9 cellular contexts compared by ENCODE assay signal in the genomic region with DNA sequence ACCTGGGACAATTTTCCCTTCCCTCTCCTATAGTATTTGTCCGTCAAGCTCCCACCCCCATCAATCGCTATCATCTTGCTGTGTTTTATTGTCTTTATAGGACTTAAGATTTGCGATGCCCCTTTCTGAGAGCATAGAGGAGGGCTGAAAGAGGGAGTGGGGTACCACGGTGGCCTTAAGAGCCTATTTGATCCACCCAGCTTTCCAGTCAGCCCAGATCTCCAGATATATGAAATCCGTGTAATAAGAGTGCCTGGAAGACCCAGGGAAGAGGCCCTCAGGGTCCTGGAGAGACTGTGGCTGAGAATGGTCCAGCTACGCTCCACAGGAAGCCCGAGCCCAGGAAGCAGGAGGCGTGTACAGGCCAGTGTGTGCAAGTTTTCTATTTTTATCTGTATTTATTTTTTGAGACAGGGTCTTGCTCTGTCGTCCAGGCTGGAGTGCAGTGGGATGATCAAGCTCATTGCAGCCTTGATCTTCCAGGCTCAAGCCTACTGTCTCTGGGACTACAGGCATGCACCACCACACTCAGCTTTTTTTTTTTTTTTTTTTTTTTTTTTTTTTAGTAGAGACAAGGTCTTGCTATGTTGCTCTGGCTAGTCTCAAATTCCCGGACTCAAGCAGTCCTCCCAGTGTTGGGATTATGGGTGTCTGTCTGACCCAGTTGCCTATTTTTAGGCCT. TPM values are rescaled to one million over a fixed set of nuclear protein-coding genes. Genes with fewer than 3 reads are reported as not detected.
DNase-seq lines count a peak whose midpoint lies in the region; ATAC-seq and TF ChIP-seq lines count a peak whose summit lies in the region.
"Had no signal": no experiment of that assay in that cellular context is flagged by ENCODE, and none has a peak within 500 bp of the region (broad histone marks: within the 10 kb centered on the region; RNA-seq: fewer than 3 reads in every experiment).

No MANE protein-coding gene starts in this region.

- peak overlapping the region; percentile 66 to 100 (median 88); a peak in 15 of 20 replicates for H3K4me3 ChIP-seq in BLaER1 treated with 17β-estradiol and CSF1 and Interleukin-3, amounts not matched to agents 10 nM and 100 nM

- H4K20me1 ChIP-seq in BLaER1 treated with 17β-estradiol and CSF1 and Interleukin-3, amounts not matched to agents 10 nM and 100 nM: peaks cover 22 to 86% (median 73%) of the 10 kb centered on the region in 11 experiments; a peak in 21 of 22 replicates

- H3K36me3 Mint-ChIP-seq in IgD-negative memory B cell (peaks cover 1% of the 10 kb centered on the region), chondrocyte (ENCODE audit: low read depth) (peaks cover 21% of the 10 kb centered on the region), nephron (ENCODE audit: low read depth) (peaks cover 26% of the 10 kb centered on the region)

- H3K9me3 ChIP-seq in BLaER1 treated with 17β-estradiol and CSF1 and Interleukin-3, amounts not matched to agents 10 nM and 100 nM (replicated peaks in 1 of 11): no peaks in the 10 kb centered on the region

- no peaks in the 10 kb centered on the region for H3K27me3 Mint-ChIP-seq in IgD-negative memory B cell
- no peaks in the 10 kb centered on the region for H3K27me3 Mint-ChIP-seq in chondrocyte (ENCODE audit: low read depth)
- no peaks in the 10 kb centered on the region for H3K27me3 Mint-ChIP-seq in nephron (ENCODE audit: low read depth)

- peaks cover 42 to 62% (median 54%) of the 10 kb centered on the region in 10 experiments for H3K4me1 ChIP-seq in BLaER1 treated with 17β-estradiol and CSF1 and Interleukin-3, amounts not matched to agents 10 nM and 100 nM

- peak overlapping the region in 1 of 3 donors; percentile 84 for H3K27ac Mint-ChIP-seq in IgD-negative memory B cell
- H3K27ac Mint-ChIP-seq in chondrocyte (ENCODE audit: unreplicated experiment): peak overlapping the region; percentile 88
- H3K27ac Mint-ChIP-seq in nephron: peak overlapping the region; percentile 6 to 26 (median 21)

- H3K36me3 ChIP-seq in BLaER1 treated with 17β-estradiol and CSF1 and Interleukin-3, amounts not matched to agents 10 nM and 100 nM: peaks cover 55 to 63% (median 62%) of the 10 kb centered on the region in 11 experiments

- no peak for DNase-seq in chondrocyte (ENCODE audit: low spot score)
- DNase-seq: central memory CD4-positive, alpha-beta T cell had no signal

- H3K4me2 ChIP-seq in BLaER1 treated with 17β-estradiol and CSF1 and Interleukin-3, amounts not matched to agents 10 nM and 100 nM: peak overlapping the region; percentile 92 to 99 (median 97)

- no peak for ATAC-seq in GM21528 (IDR thresholded peaks at IDR 0.05; ENCODE audit: low FRiP score, unreplicated experiment)
- ATAC-seq in GM19324 (IDR thresholded peaks at IDR 0.05; ENCODE audit: low FRiP score, unreplicated experiment): no peak
- no peak for ATAC-seq in HG03342 (IDR thresholded peaks at IDR 0.05; ENCODE audit: unreplicated experiment)
- no peak for ATAC-seq in HG03097 (IDR thresholded peaks at IDR 0.05; ENCODE audit: low FRiP score, unreplicated experiment)

- H3K4me3 Mint-ChIP-seq in IgD-negative memory B cell: peak overlapping the region; percentile 84 to 98 (median 91)
- H3K4me3 Mint-ChIP-seq in chondrocyte (ENCODE audit: unreplicated experiment): peak overlapping the region; percentile 81
- peak overlapping the region; percentile 86 to 95 (median 91) for H3K4me3 Mint-ChIP-seq in nephron

- H3K27me3 ChIP-seq in BLaER1 treated with 17β-estradiol and CSF1 and Interleukin-3, amounts not matched to agents 10 nM and 100 nM: no peaks in the 10 kb centered on the region

- no peak for TF ChIP-seq CTCF in chondrocyte (IDR thresholded peaks at IDR 0.05)
- no peak for TF ChIP-seq CTCF in nephron (IDR thresholded peaks at IDR 0.05; ENCODE audit: unreplicated experiment in 3 of 3)

- H3K27ac ChIP-seq in BLaER1 treated with 17β-estradiol and CSF1 and Interleukin-3, amounts not matched to agents 10 nM and 100 nM: peak overlapping the region in 5 of 11 experiments; percentile 34 to 78 (median 71); a peak in 7 of 22 replicates

- H3K9ac ChIP-seq in BLaER1 treated with 17β-estradiol and CSF1 and Interleukin-3, amounts not matched to agents 10 nM and 100 nM: peak overlapping the region; percentile 46 to 88 (median 82); a peak in 21 of 22 replicates

- H3K9me3 Mint-ChIP-seq in IgD-negative memory B cell (no peaks in the 10 kb centered on the region), chondrocyte (ENCODE audit: low read depth) (no peaks in the 10 kb centered on the region), nephron (no peaks in the 10 kb centered on the region)

- peaks cover 3 to 23% (median 13%) of the 10 kb centered on the region in 3 donors for H3K4me1 Mint-ChIP-seq in IgD-negative memory B cell
- H3K4me1 Mint-ChIP-seq in chondrocyte (ENCODE audit: low read depth): peaks cover 53% of the 10 kb centered on the region
- peaks cover 39% of the 10 kb centered on the region for H3K4me1 Mint-ChIP-seq in nephron

RNA-seq across cellular contexts. Expression of a gene that starts 1.0 kb away (rescaled TPM):
- 17.2 TPM for polyA plus RNA-seq in IgD-negative memory B cell
- 24.0 to 27.2 TPM (median 24.7 TPM) in 3 replicates for total RNA-seq in chondrocyte

RNA-seq across cellular contexts. Expression of a gene that starts 24.0 kb away (rescaled TPM):
- polyA plus RNA-seq in IgD-negative memory B cell: 0.59 TPM
- 9.6 to 11.4 TPM (median 10.5 TPM) in 3 replicates for total RNA-seq in chondrocyte

RNA-seq across cellular contexts. Expression of a gene that starts 30.3 kb away (rescaled TPM):
- polyA plus RNA-seq in IgD-negative memory B cell: 43.4 TPM
- total RNA-seq in chondrocyte: 68.8 to 109 TPM (median 72.3 TPM) in 3 replicates

RNA-seq across cellular contexts. Expression of a gene that starts 51.4 kb away (rescaled TPM):
- polyA plus RNA-seq in IgD-negative memory B cell: 1.4 TPM
- 66.8 to 70.5 TPM (median 69.3 TPM) in 3 replicates for total RNA-seq in chondrocyte
